8 cellular contexts compared by ENCODE assay signal in genomic region chr3:112111785-112112402, GRCh38. TPM values are rescaled to one million over a fixed set of nuclear protein-coding genes. Genes with fewer than 3 reads are reported as not detected.
DNase-seq lines count a peak whose midpoint lies in the region; ATAC-seq, FAIRE-seq and TF ChIP-seq lines count a peak whose summit lies in the region.

No MANE protein-coding gene starts in this region.

- CTCF ChIA-PET in activated CD4-positive, alpha-beta memory T cell treated with anti-CD3 and anti-CD28 coated beads, Interleukin-2, amount 10 ng/mL, durations not matched to agents 7 days and 5 days (lab: Charles Lee) = interaction anchor here (0.6 to 4.1 kb wide), 54 partner anchors 9 to 458 kb away, joined by 3 to 42 read pairs (median 4); partner anchors contain the start of genes ABHD10, BTLA, CD200 and GCSAM

- 46 to 56% methylated on average over 3 of the region's 3 CpGs for WGBS in testis, 2 donors

- H3K9me3 Mint-ChIP-seq in activated CD4-positive, alpha-beta memory T cell treated with anti-CD3 and anti-CD28 coated beads, Interleukin-2, amount 10 ng/mL, durations not matched to agents 7 days and 5 days = no peaks in the 10 kb centered on the region
- no peaks in the 10 kb centered on the region for H3K9me3 Mint-ChIP-seq in natural killer cell

- POLR2A ChIA-PET in activated CD4-positive, alpha-beta memory T cell treated with anti-CD3 and anti-CD28 coated beads, Interleukin-2, amount 10 ng/mL, durations not matched to agents 7 days and 5 days (lab: Charles Lee) = interaction anchor here (0.5 to 1.2 kb wide), 4 partner anchors 17 to 222 kb away, joined by 3 to 4 read pairs (median 4); partner anchors contain the start of gene GCSAM

- no peak for TF ChIP-seq POLR2A in testis (IDR thresholded peaks at IDR 0.05)

- FAIRE-seq in D721Med (lab: Jason Lieb, UNC) = no peak

- no peak overlapping the region for H3K4me3 Mint-ChIP-seq in activated CD4-positive, alpha-beta memory T cell treated with anti-CD3 and anti-CD28 coated beads, Interleukin-2, amount 10 ng/mL, durations not matched to agents 7 days and 5 days
- H3K4me3 Mint-ChIP-seq in natural killer cell = no peak overlapping the region

- ATAC-seq in GM19463 (IDR thresholded peaks at IDR 0.05; ENCODE audit: unreplicated experiment) (peak; percentile 40), HG03558 (IDR thresholded peaks at IDR 0.05; ENCODE audit: extremely low read depth, unreplicated experiment) (peak; percentile 24), natural killer cell (peak; percentile 81 to 90 (median 87))

- H3K9me3 ChIP-seq in testis = no peaks in the 10 kb centered on the region

- no peaks in the 10 kb centered on the region for H3K36me3 Mint-ChIP-seq in activated CD4-positive, alpha-beta memory T cell treated with anti-CD3 and anti-CD28 coated beads, Interleukin-2, amount 10 ng/mL, durations not matched to agents 7 days and 5 days (ENCODE audit: low read depth)
- no peaks in the 10 kb centered on the region for H3K36me3 Mint-ChIP-seq in natural killer cell

- peaks cover 18% of the 10 kb centered on the region for H3K4me1 Mint-ChIP-seq in activated CD4-positive, alpha-beta memory T cell treated with anti-CD3 and anti-CD28 coated beads, Interleukin-2, amount 10 ng/mL, durations not matched to agents 7 days and 5 days
- peaks cover 10 to 18% of the 10 kb centered on the region in 2 donors for H3K4me1 Mint-ChIP-seq in natural killer cell

- no peaks in the 10 kb centered on the region for H3K4me1 ChIP-seq in testis

- no peak overlapping the region for H3K27ac ChIP-seq in testis

- no peaks in the 10 kb centered on the region for H3K27me3 ChIP-seq in testis

- intact Hi-C loops in natural killer cell (cut with micrococcal nuclease) = loop anchor here (1.0 kb wide), 2 partner anchors 407 to 419 kb away; no protein-coding TSS in a partner anchor
- intact Hi-C loops in testis (cut with DNase I; ENCODE audit: low total_unique reads) = no loop called here

- H3K36me3 ChIP-seq in testis (ENCODE audit: low read depth, missing control alignments) = no peaks in the 10 kb centered on the region

- no peak overlapping the region for H3K27ac Mint-ChIP-seq in activated CD4-positive, alpha-beta memory T cell treated with anti-CD3 and anti-CD28 coated beads, Interleukin-2, amount 10 ng/mL, durations not matched to agents 7 days and 5 days
- no peak overlapping the region for H3K27ac Mint-ChIP-seq in natural killer cell

- no peaks in the 10 kb centered on the region for H3K27me3 Mint-ChIP-seq in activated CD4-positive, alpha-beta memory T cell treated with anti-CD3 and anti-CD28 coated beads, Interleukin-2, amount 10 ng/mL, durations not matched to agents 7 days and 5 days
- H3K27me3 Mint-ChIP-seq in natural killer cell (ENCODE audit: low read depth in 2 of 2) = no peaks in the 10 kb centered on the region

- TF ChIP-seq CTCF in D721Med (IDR thresholded peaks at IDR 0.05; ENCODE audit: insufficient read depth, missing control alignments) = peak; percentile 82
- peak; percentile 97 for TF ChIP-seq CTCF in epithelial cell of proximal tubule (conservative IDR thresholded peaks at IDR 0.05; ENCODE audit: low read depth, low read length)
- TF ChIP-seq CTCF in natural killer cell (IDR thresholded peaks at IDR 0.05) = peak; percentile 62
- TF ChIP-seq CTCF in testis (IDR thresholded peaks at IDR 0.05) = peak; percentile 28 to 52 (median 39)

- DNase-seq in D721Med (ENCODE audit: insufficient read length, low spot score) (peak; percentile 28), NCI-H82 (lab: John Stamatoyannopoulos, UW) (peak; percentile 92), epithelial cell of proximal tubule (ENCODE audit: low read depth) (no peak), natural killer cell (peak; percentile 23), testis (peak; percentile 78)
- peak; percentile 69 for DNase-seq in activated CD4-positive, alpha-beta memory T cell treated with anti-CD3 and anti-CD28 coated beads, Interleukin-2, amount 10 ng/mL, durations not matched to agents 7 days and 5 days

- H3K4me3 ChIP-seq in epithelial cell of proximal tubule (ENCODE audit: low read depth, low read length) = no peak overlapping the region
- H3K4me3 ChIP-seq in testis = no peak overlapping the region

RNA-seq across cellular contexts. Expression of gene GCSAM, which starts 21.2 kb away (rescaled TPM):
- total RNA-seq in activated CD4-positive, alpha-beta memory T cell treated with anti-CD3 and anti-CD28 coated beads, Interleukin-2, amount 10 ng/mL, durations not matched to agents 7 days and 5 days = 10 to 100 TPM; 19.6 to 19.9 TPM
- total RNA-seq in epithelial cell of proximal tubule (not detected in 2 replicates), natural killer cell (1 to 10 TPM in 2 of 3 donors, under 1 TPM in 1; 0.59 to 3.0 (median 1.1) TPM), testis (under 1 TPM; 0.06 to 0.63 TPM)
- 0.42 TPM for polyA plus RNA-seq in testis (ENCODE audit: insufficient read depth, low read depth, low replicate concordance)

RNA-seq across cellular contexts. Expression of gene C3orf52, which starts 25.7 kb away (rescaled TPM):
- total RNA-seq in activated CD4-positive, alpha-beta memory T cell treated with anti-CD3 and anti-CD28 coated beads, Interleukin-2, amount 10 ng/mL, durations not matched to agents 7 days and 5 days = 1 to 10 TPM; 2.5 to 2.6 TPM
- total RNA-seq in epithelial cell of proximal tubule (33.6 and 55.1 TPM in 2 replicates), natural killer cell (under 1 TPM in 2 of 3 donors, not detected in 1; 0.42 to 0.90 TPM), testis (10 to 100 TPM in 1 of 2 donors, 1 to 10 TPM in 1; 6.8 to 13.2 TPM)
- 5.7 TPM for polyA plus RNA-seq in testis (ENCODE audit: insufficient read depth, low read depth, low replicate concordance)

Comparison
In these comparisons a context has a peak if more than half of its experiments do, and no peak if none do; other contexts are left out.
1. CTCF ChIP-seq: peak in every context shown above with its lines; median percentile 97 in epithelial cell of proximal tubule; 82 in D721Med; 62 in natural killer cell; 39 in testis.
2. ATAC-seq: peak in every context shown above with its lines; median percentile 87 in natural killer cell; 40 in GM19463; 24 in HG03558.
3. RNA of gene GCSAM, which starts 21.2 kb away (total RNA-seq): 19.6 to 19.9 TPM in activated CD4-positive, alpha-beta memory T cell treated with anti-CD3 and anti-CD28 coated beads, Interleukin-2, amount 10 ng/mL, durations not matched to agents 7 days and 5 days; 0.59 to 3.0 TPM in natural killer cell, 0.06 to 0.63 TPM in testis and not detected in epithelial cell of proximal tubule; every median in the first group is over 4 times any median in the second.